In genomic region chr1:72051538-72051937, GRCh38 we compare ENCODE assay signal across 17 cellular contexts.
"Had no signal": no experiment of that assay in that cellular context is flagged by ENCODE, and none has a peak within 500 bp of the region (broad histone marks: within the 10 kb centered on the region; RNA-seq: fewer than 3 reads in every experiment).

No MANE protein-coding gene starts in this region.

- H3K4me3 ChIP-seq: coronary artery, psoas muscle, testis had no signal

- H3K27ac ChIP-seq: coronary artery, psoas muscle, testis had no signal

- DNase-seq: activated CD4-positive, alpha-beta T cell treated with anti-CD3 and anti-CD28 coated beads, Interleukin-2, amount 50 U/mL, for 4 hours; activated CD8-positive, alpha-beta memory T cell treated with anti-CD3 and anti-CD28 coated beads, Interleukin-2, amount 10 ng/mL, durations not matched to agents 7 days and 5 days; activated effector memory CD4-positive, alpha-beta T cell treated with anti-CD3 and anti-CD28 coated beads, Interleukin-2, amount 50 U/mL, for 16 hours; activated naive CD8-positive, alpha-beta T cell treated with anti-CD3 and anti-CD28 coated beads for 36 hours; activated T-cell treated with anti-CD3 and anti-CD28 coated beads, Interleukin-2, amount 50 U/mL, for 24 hours; anterior cingulate cortex; central memory CD4-positive, alpha-beta T cell; effector CD4-positive, alpha-beta T cell; nephron progenitor cell; stimulated activated CD4-positive, alpha-beta T cell treated with anti-CD3 and anti-CD28 coated beads, Interleukin-4, amount 100 ng/mL, for 1 hour; stimulated activated CD8-positive, alpha-beta memory T cell treated with anti-CD3 and anti-CD28 coated beads, Interleukin-4, amount 100 ng/mL, for 48 hours; stimulated activated naive CD8-positive, alpha-beta T cell treated with anti-CD3 and anti-CD28 coated beads, Interleukin-15, Interleukin-2, amounts not matched to agents 100 U/mL and 50 U/mL, for 24 hours; T-helper 2 cell; testis had no signal

- H3K9me3 ChIP-seq: psoas muscle, testis had no signal

- FAIRE-seq: TTC549 had no signal

- H3K27me3 ChIP-seq: testis had no signal

- H3K4me1 ChIP-seq: psoas muscle, testis had no signal
